Comparison of ENCODE assay signal across 13 cellular contexts in the genomic region with DNA sequence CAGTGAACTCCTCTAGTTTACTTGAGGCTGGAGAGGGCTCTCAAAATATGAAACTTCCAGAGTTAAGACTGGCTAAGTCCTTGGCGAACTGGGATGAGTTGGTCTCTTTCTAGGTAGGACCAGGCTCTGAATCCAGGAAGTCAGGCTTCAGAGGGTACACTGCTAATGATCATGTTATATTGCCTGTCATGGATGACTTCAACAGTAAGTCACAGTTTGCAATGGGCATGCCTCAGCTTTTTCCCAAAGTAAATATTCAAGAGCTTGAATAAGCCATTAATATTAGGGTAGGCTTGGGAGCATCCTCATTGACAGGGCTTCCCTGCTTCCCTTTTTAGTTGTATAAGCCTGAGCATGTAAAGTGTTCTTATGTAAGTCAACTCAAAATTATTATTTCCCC.
"Had no signal": no experiment of that assay in that cellular context is flagged by ENCODE, and none has a peak within 500 bp of the region (broad histone marks: within the 10 kb centered on the region; RNA-seq: fewer than 3 reads in every experiment).

No MANE protein-coding gene starts in this region.

- ATAC-seq: activated CD8-positive, alpha-beta memory T cell treated with anti-CD3 and anti-CD28 coated beads, Interleukin-2, amount 10 ng/mL, durations not matched to agents 7 days and 5 days; heart right ventricle had no signal

- DNase-seq: activated CD4-positive, alpha-beta T cell treated with anti-CD3 and anti-CD28 coated beads, Interleukin-2, amount 50 U/mL, for 4 hours; activated CD8-positive, alpha-beta memory T cell treated with anti-CD3 and anti-CD28 coated beads, Interleukin-2, amount 10 ng/mL, durations not matched to agents 7 days and 5 days; activated effector memory CD4-positive, alpha-beta T cell treated with Interleukin-2 at 50 U/mL for 16 hours; activated T-cell treated with anti-CD3 and anti-CD28 coated beads, Interleukin-2, amount 50 U/mL, for 24 hours; amniotic stem cell; cerebellar nuclear complex; heart right ventricle; left ventricle myocardium inferior; stimulated activated CD4-positive, alpha-beta T cell treated with anti-CD3 and anti-CD28 coated beads, Interleukin-2, amount 100 ng/mL, for 48 hours; stimulated activated CD8-positive, alpha-beta memory T cell treated with anti-CD3 and anti-CD28 coated beads, Interleukin-4, amount 100 ng/mL, for 48 hours had no signal

- FAIRE-seq: frontal cortex, islet of Langerhans had no signal

- H3K27ac ChIP-seq: brain microvascular endothelial cell, heart right ventricle, left ventricle myocardium inferior had no signal
